In the genomic region with DNA sequence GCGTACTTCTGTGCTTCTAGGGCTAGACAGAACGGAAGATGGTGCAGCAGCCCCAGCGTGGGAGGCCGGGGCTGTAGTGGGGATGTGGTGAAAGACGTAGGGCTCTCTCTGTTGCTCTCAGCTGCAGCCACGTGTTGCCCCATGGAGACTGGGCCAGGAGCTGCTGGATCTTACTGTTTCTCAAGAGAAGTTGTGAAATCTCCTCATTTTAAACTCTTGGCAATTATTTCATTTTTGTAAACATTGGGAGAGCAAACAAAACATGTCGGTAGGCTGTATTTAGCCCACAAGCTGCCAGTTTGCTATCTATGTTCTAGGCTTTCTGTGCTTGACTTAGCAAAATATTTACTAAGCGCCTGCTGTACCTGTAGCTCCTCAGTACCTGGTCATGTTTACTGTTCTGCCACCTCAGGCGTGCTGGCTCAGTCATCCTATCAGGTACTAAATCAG, we compare ENCODE assay signal across 9 cellular contexts. TPM values are rescaled to one million over a fixed set of nuclear protein-coding genes. Genes with fewer than 3 reads are reported as not detected.
A peak's percentile ranks its signal among the peaks of the same experiment; 100 is the strongest.
DNase-seq lines count a peak whose midpoint lies in the region; ATAC-seq, FAIRE-seq and TF ChIP-seq lines count a peak whose summit lies in the region.
"Had no signal": no experiment of that assay in that cellular context is flagged by ENCODE, and none has a peak within 500 bp of the region (broad histone marks: within the 10 kb centered on the region; RNA-seq: fewer than 3 reads in every experiment).

No MANE protein-coding gene starts in this region.

- no peak overlapping the region for H4K8ac ChIP-seq in mesenchymal stem cell (ENCODE audit: low read length)

- no peak overlapping the region for H3K23ac ChIP-seq in mesenchymal stem cell (ENCODE audit: low read length in 2 of 2)

- H3K18ac ChIP-seq in mesenchymal stem cell (ENCODE audit: low read depth in 1 of 2, low read length in 2 of 2): no peak overlapping the region

- no TSS peak for BruUV-seq in GM12878 (replicated peaks; lab: Mats Ljungman, UMichigan)

- H3K4me3 ChIP-seq in GM12878 (no peak overlapping the region; the same call in 1 of the 2 replicates), mesenchymal stem cell (ENCODE audit: insufficient read depth in 1 of 2, low read depth in 1 of 2, low read length in 2 of 2) (peak overlapping the region in 1 of 2 experiments; percentile 51)
- H3K4me3 ChIP-seq: PC-9 had no signal

- peak overlapping the region; percentile 75 for H3K4me2 ChIP-seq in GM12878 (ENCODE audit: control insufficient read depth, insufficient read depth)
- H3K4me2 ChIP-seq in mesenchymal stem cell (ENCODE audit: low read length, poor library complexity, severe bottlenecking): no peak overlapping the region
- H3K4me2 ChIP-seq: PC-9 had no signal

- TF ChIP-seq CTCF in AG09319 (IDR thresholded peaks at IDR 0.05; ENCODE audit: low read depth, low read length) (no peak; the same call in none of the 2 replicates), GM12878 (IDR thresholded peaks at IDR 0.05 in 2 of 3, conservative IDR thresholded peaks at IDR 0.05 in 1 of 3; ENCODE audit: control insufficient read depth in 2 of 3, extremely low read depth in 1 of 3, insufficient read depth in 1 of 3, low read depth in 3 of 3, low read length in 3 of 3) (peak in 1 of 3 experiments; percentile 21; a peak in 1 of 6 replicates)

- H3K79me2 ChIP-seq in GM12878 (ENCODE audit: control insufficient read depth, insufficient read depth, low read length): peaks cover 4% of the 10 kb centered on the region

- H3K14ac ChIP-seq in mesenchymal stem cell (ENCODE audit: low read length in 2 of 2): no peak overlapping the region

- no peak for TF ChIP-seq POLR2A in GM12878 (IDR thresholded peaks at IDR 0.05; ENCODE audit: low read depth, low read length)

- H3K79me1 ChIP-seq in mesenchymal stem cell (replicated peaks; ENCODE audit: low read length, poor library complexity, severe bottlenecking): peaks cover 25% of the 10 kb centered on the region

- no peak overlapping the region for H4K91ac ChIP-seq in mesenchymal stem cell (ENCODE audit: low read length)

- H3K27ac ChIP-seq in GM12878 (ENCODE audit: control insufficient read depth, insufficient read depth) (peak overlapping the region; percentile 91), mesenchymal stem cell (ENCODE audit: low read length, poor library complexity, severe bottlenecking) (no peak overlapping the region)
- H3K27ac ChIP-seq: PC-9 had no signal

- 0 out of 2 replicates have a peak, but pooled peaks have one; percentile 24 for TF ChIP-seq RAD21 in GM12878 (IDR thresholded peaks at IDR 0.05; ENCODE audit: insufficient read depth, low read depth, low read length)

- intact Hi-C loops in GM12878 (cut with micrococcal nuclease; ENCODE audit: unreplicated experiment): loop anchor here (10.0 kb wide), 1 partner anchor 1683 kb away; no protein-coding TSS in a partner anchor

- peak overlapping the region; percentile 56 for H2AFZ ChIP-seq in GM12878 (ENCODE audit: control insufficient read depth, low read depth, low read length)
- no peak overlapping the region for H2AFZ ChIP-seq in mesenchymal stem cell (ENCODE audit: low read depth, low read length)
- H2AFZ ChIP-seq: PC-9 had no signal

- POLR2A ChIA-PET in GM12878 (lab: Charles Lee): interaction anchor here (0.7 to 2.8 kb wide), 9 partner anchors 9 to 173 kb away, joined by 3 to 15 read pairs (median 4); a partner anchor contains a TSS

- RAD21 ChIA-PET in GM12878 (lab: Charles Lee; ENCODE audit: unreplicated experiment): interaction anchor here (0.8 to 2.7 kb wide), 9 partner anchors 10 to 237 kb away, joined by 3 to 18 read pairs (median 4); a partner anchor contains a TSS

- no peak overlapping the region for H2BK120ac ChIP-seq in mesenchymal stem cell (ENCODE audit: low read depth, low read length)

- SMC1A ChIA-PET in GM12878 (lab: Charles Lee; ENCODE audit: uncharacterized antibody, unreplicated experiment): interaction anchor here (0.8 to 2.6 kb wide), 16 partner anchors 9 to 227 kb away, joined by 3 to 12 read pairs (median 4); a partner anchor contains a TSS

- no peaks in the 10 kb centered on the region for H4K20me1 ChIP-seq in GM12878 (ENCODE audit: control insufficient read depth, insufficient read depth)

- CTCF ChIA-PET in GM12878 (lab: Yijun Ruan, JAX): interaction anchor here (1.2 to 3.6 kb wide), 10 partner anchors 9 to 181 kb away, joined by 3 to 34 read pairs (median 7); a partner anchor contains a TSS

- H3K36me3 ChIP-seq in GM12878 (ENCODE audit: control insufficient read depth in 2 of 2, insufficient read depth in 2 of 2, low read length in 1 of 2): no peaks in the 10 kb centered on the region
- H3K36me3 ChIP-seq in mesenchymal stem cell (ENCODE audit: control insufficient read depth in 1 of 2, insufficient read depth in 2 of 2, low read depth in 1 of 2, low read length in 2 of 2): peaks cover 0 to 4% of the 10 kb centered on the region in 2 experiments

- no peak overlapping the region for H3K4ac ChIP-seq in mesenchymal stem cell (ENCODE audit: low read depth in 1 of 2, low read length in 2 of 2)

- DNase-seq in AG09319 (ENCODE audit: extremely low read depth, low read depth) (peak; percentile 85), HCEC 1CT (peak; percentile 68), GM12878 (ENCODE audit: low read depth, low spot score) (no peak), mesenchymal stem cell (peak; percentile 79), NCI-H2171 (lab: John Stamatoyannopoulos, UW) (no peak), D341Med (ENCODE audit: low spot score) (no peak)
- DNase-seq: PC-9 had no signal

- no peak overlapping the region for H2BK12ac ChIP-seq in mesenchymal stem cell (ENCODE audit: low read length in 2 of 2)

- in situ Hi-C loops in GM12878 (cut with MboI): no loop called here

- H3K4me1 ChIP-seq in GM12878 (ENCODE audit: control insufficient read depth, insufficient read depth, low read length) (peaks cover 55% of the 10 kb centered on the region), mesenchymal stem cell (ENCODE audit: control insufficient read depth, insufficient read depth, low read depth, low read length) (peaks cover 8% of the 10 kb centered on the region)

- no peak for TF ChIP-seq EP300 in GM12878 (IDR thresholded peaks at IDR 0.05; ENCODE audit: borderline replicate concordance in 1 of 2, control insufficient read depth in 1 of 2, low read depth in 2 of 2, low read length in 2 of 2)

- H3K9ac ChIP-seq in GM12878 (ENCODE audit: control insufficient read depth, insufficient read depth, low read length) (peak overlapping the region; percentile 31), mesenchymal stem cell (ENCODE audit: low read length) (peak overlapping the region; percentile 82)

- peak; percentile 64 for ATAC-seq in GM12878
- no peak for ATAC-seq in GM18519 (IDR thresholded peaks at IDR 0.05; ENCODE audit: low FRiP score, unreplicated experiment)
- no peak for ATAC-seq in GM21576 (IDR thresholded peaks at IDR 0.05; ENCODE audit: unreplicated experiment)

- H2AK5ac ChIP-seq in mesenchymal stem cell (ENCODE audit: low read length, severe bottlenecking): no peak overlapping the region

- WGBS in GM12878 (ENCODE audit: insufficient coverage, insufficient replicate concordance, low lambda C conversion rate, missing lambda C conversion rate): 1% methylated on average over 9 of the region's 9 CpGs
- WGBS in mesenchymal stem cell: 86% methylated on average over 8 of the region's 9 CpGs

- no peak for FAIRE-seq in GM12878 (lab: Jason Lieb, UNC)

- H3K27me3 ChIP-seq in GM12878 (replicated peaks in 1 of 2; ENCODE audit: control insufficient read depth in 2 of 2, insufficient read depth in 2 of 2, low read length in 1 of 2) (no peaks in the 10 kb centered on the region), mesenchymal stem cell (ENCODE audit: control insufficient read depth in 1 of 2, insufficient read depth in 1 of 2, low read length in 2 of 2) (no peaks in the 10 kb centered on the region)

- no peak overlapping the region for H2BK5ac ChIP-seq in mesenchymal stem cell (ENCODE audit: low read depth, low read length, poor library complexity, severe bottlenecking)

- H3K9me3 ChIP-seq in GM12878 (replicated peaks; ENCODE audit: control insufficient read depth, insufficient read depth, low read length): no peaks in the 10 kb centered on the region
- no peaks in the 10 kb centered on the region for H3K9me3 ChIP-seq in mesenchymal stem cell (ENCODE audit: control insufficient read depth, low read length)

- no peak overlapping the region for H2BK15ac ChIP-seq in mesenchymal stem cell (ENCODE audit: low read depth, poor library complexity, severe bottlenecking)

RNA-seq across cellular contexts. Expression of a gene that starts 15.9 kb away (rescaled TPM):
- total RNA-seq in GM12878 (2013; cell fraction: nucleolus; rRNA removed): 28.4 and 30.8 TPM in 2 replicates
- total RNA-seq in GM12878 (2014; rRNA removed) (31.3 and 31.8 TPM in 2 replicates), GM12878 (2014; rRNA removed; fragmentation: Illumina TruSeq; extraction: Trizol) (44.2 and 47.9 TPM in 2 replicates), GM12878 (2021) (46.2 and 46.6 TPM in 2 replicates)
- polyA plus RNA-seq in GM12878 (2011; ENCODE audit: low read depth): 17.7 TPM
- polyA plus RNA-seq in GM12878 (2011; rRNA removed) (23.5 and 25.7 TPM in 2 replicates), GM12878 (2014; fragmentation: Illumina TruSeq; extraction: Trizol) (56.4 and 63.3 TPM in 2 replicates), GM12878 (2014; fragmentation: Nextera tagmentation; extraction: Ambion mirVana) (10 to 100 TPM; 20.1 to 24.8 TPM), GM12878 (2014; rRNA removed) (30.8 and 33.4 TPM in 2 replicates), GM12878 (2016; fragmentation: Nextera tagmentation; extraction: Ambion mirVana) (10 to 100 TPM; 57.7 to 63.6 TPM)
- polyA plus RNA-seq in GM12878 (2011; cell fraction: cytosol; rRNA removed): 15.8 and 16.9 TPM in 2 replicates
- polyA plus RNA-seq in GM12878 (2011; cell fraction: nucleus; rRNA removed): 24.1 and 27.3 TPM in 2 replicates
- 26.6 and 26.9 TPM in 2 replicates for polyA plus RNA-seq in GM12878 (2012)
- polyA minus RNA-seq in GM12878 (2011; rRNA and poly(A)+ RNA removed): 16.8 and 18.0 TPM in 2 replicates
- polyA minus RNA-seq in GM12878 (2011; cell fraction: cytosol; rRNA and poly(A)+ RNA removed): 13.8 and 16.6 TPM in 2 replicates
- polyA minus RNA-seq in GM12878 (2011; cell fraction: nucleus; rRNA and poly(A)+ RNA removed): 8.3 and 14.5 TPM in 2 replicates
- polyA plus RNA-seq in mesenchymal stem cell (2013, experiment 1 of 2): 29.3 TPM
- polyA plus RNA-seq in mesenchymal stem cell (2013, experiment 2 of 2): 28.1 TPM

RNA-seq across cellular contexts. Expression of a gene that starts 35.8 kb away (rescaled TPM):
- 191 and 232 TPM in 2 replicates for total RNA-seq in GM12878 (2013; cell fraction: nucleolus; rRNA removed)
- total RNA-seq in GM12878 (2014; rRNA removed) (2,159 and 2,394 TPM in 2 replicates), GM12878 (2014; rRNA removed; fragmentation: Illumina TruSeq; extraction: Trizol) (3,824 and 3,837 TPM in 2 replicates), GM12878 (2021) (1,753 and 1,779 TPM in 2 replicates)
- 9,950 TPM for polyA plus RNA-seq in GM12878 (2011; ENCODE audit: low read depth)
- polyA plus RNA-seq in GM12878 (2011; rRNA removed) (2,789 and 3,603 TPM in 2 replicates), GM12878 (2014; fragmentation: Illumina TruSeq; extraction: Trizol) (4,611 and 5,379 TPM in 2 replicates), GM12878 (2014; fragmentation: Nextera tagmentation; extraction: Ambion mirVana) (1,000 to 10,000 TPM; 2,510 to 2,532 TPM), GM12878 (2014; rRNA removed) (3,466 and 3,676 TPM in 2 replicates), GM12878 (2016; fragmentation: Nextera tagmentation; extraction: Ambion mirVana) (1,000 to 10,000 TPM in 1 of 2 experiments, 100 to 1,000 TPM in 1; 968 to 1,082 TPM)
- 1,357 and 1,376 TPM in 2 replicates for polyA plus RNA-seq in GM12878 (2011; cell fraction: cytosol; rRNA removed)
- polyA plus RNA-seq in GM12878 (2011; cell fraction: nucleus; rRNA removed): 510 and 599 TPM in 2 replicates
- polyA plus RNA-seq in GM12878 (2012): 5,396 and 6,845 TPM in 2 replicates
- polyA minus RNA-seq in GM12878 (2011; rRNA and poly(A)+ RNA removed): 658 and 753 TPM in 2 replicates
- 378 and 399 TPM in 2 replicates for polyA minus RNA-seq in GM12878 (2011; cell fraction: cytosol; rRNA and poly(A)+ RNA removed)
- polyA minus RNA-seq in GM12878 (2011; cell fraction: nucleus; rRNA and poly(A)+ RNA removed): 128 and 191 TPM in 2 replicates
- polyA plus RNA-seq in mesenchymal stem cell (2013, experiment 1 of 2): 2,341 TPM
- 2,276 TPM for polyA plus RNA-seq in mesenchymal stem cell (2013, experiment 2 of 2)

RNA-seq across cellular contexts. Expression of a gene that starts 50.8 kb away (rescaled TPM):
- total RNA-seq in GM12878 (2013; cell fraction: nucleolus; rRNA removed): 19.1 and 27.2 TPM in 2 replicates
- 75.6 and 81.1 TPM in 2 replicates for total RNA-seq in GM12878 (2014; rRNA removed)
- 64.2 and 68.6 TPM in 2 replicates for total RNA-seq in GM12878 (2014; rRNA removed; fragmentation: Illumina TruSeq; extraction: Trizol)
- total RNA-seq in GM12878 (2021): 61.7 and 65.5 TPM in 2 replicates
- 51.3 TPM for polyA plus RNA-seq in GM12878 (2011; ENCODE audit: low read depth)
- 80.5 and 82.2 TPM in 2 replicates for polyA plus RNA-seq in GM12878 (2011; rRNA removed)
- polyA plus RNA-seq in GM12878 (2011; cell fraction: cytosol; rRNA removed): 52.2 and 60.4 TPM in 2 replicates
- polyA plus RNA-seq in GM12878 (2011; cell fraction: nucleus; rRNA removed): 41.3 and 41.4 TPM in 2 replicates
- 43.9 and 44.2 TPM in 2 replicates for polyA plus RNA-seq in GM12878 (2012)
- 64.4 and 69.9 TPM in 2 replicates for polyA plus RNA-seq in GM12878 (2014; fragmentation: Illumina TruSeq; extraction: Trizol)
- polyA plus RNA-seq in GM12878 (2014; fragmentation: Nextera tagmentation; extraction: Ambion mirVana): 10 to 100 TPM; 23.7 to 43.3 TPM
- polyA plus RNA-seq in GM12878 (2014; rRNA removed): 69.6 and 72.6 TPM in 2 replicates
- 10 to 100 TPM; 64.8 to 73.2 TPM for polyA plus RNA-seq in GM12878 (2016; fragmentation: Nextera tagmentation; extraction: Ambion mirVana)
- 15.8 and 23.9 TPM in 2 replicates for polyA minus RNA-seq in GM12878 (2011; rRNA and poly(A)+ RNA removed)
- 7.1 and 9.4 TPM in 2 replicates for polyA minus RNA-seq in GM12878 (2011; cell fraction: cytosol; rRNA and poly(A)+ RNA removed)
- 8.7 and 15.4 TPM in 2 replicates for polyA minus RNA-seq in GM12878 (2011; cell fraction: nucleus; rRNA and poly(A)+ RNA removed)
- polyA plus RNA-seq in mesenchymal stem cell (2013, experiment 1 of 2): 16.0 TPM
- polyA plus RNA-seq in mesenchymal stem cell (2013, experiment 2 of 2): 16.3 TPM

Comparison
In these comparisons a context has a peak if more than half of its experiments do, and no peak if none do; other contexts are left out.
1. DNase-seq: peak in AG09319 (single experiment), HCEC 1CT (single experiment) and mesenchymal stem cell (single experiment); none in GM12878 (single experiment), NCI-H2171 (single experiment) and D341Med (single experiment).